Comparison of ENCODE assay signal across 1 cellular context in genomic region chr22:21051836-21052400, GRCh38.
TF ChIP-seq lines count a peak whose summit lies in the region.

No MANE protein-coding gene starts in this region.

TF ChIP-seq in WTC11, 78 proteins besides CTCF, POLR2A, EP300 and RAD21 (continued from another document):
- TF ChIP-seq PREB (CRISPR knock-in tag; IDR thresholded peaks at IDR 0.05; ENCODE audit: borderline replicate concordance): no peak
- TF ChIP-seq CREB1 (CRISPR knock-in tag; IDR thresholded peaks at IDR 0.05): no peak
- no peak for TF ChIP-seq CDX4 (CRISPR knock-in tag; IDR thresholded peaks at IDR 0.05; ENCODE audit: borderline replicate concordance)
- TF ChIP-seq AR (CRISPR knock-in tag; IDR thresholded peaks at IDR 0.05): no peak
- TF ChIP-seq JAZF1 (CRISPR knock-in tag; IDR thresholded peaks at IDR 0.05): no peak
- no peak for TF ChIP-seq MXD4 (CRISPR knock-in tag; IDR thresholded peaks at IDR 0.05; ENCODE audit: borderline replicate concordance)
- TF ChIP-seq NR2C2 (CRISPR knock-in tag; IDR thresholded peaks at IDR 0.05): no peak
- no peak for TF ChIP-seq TEAD1 (CRISPR knock-in tag; IDR thresholded peaks at IDR 0.05)
- TF ChIP-seq ZBTB43 (CRISPR knock-in tag; IDR thresholded peaks at IDR 0.05): no peak
